Comparison of ENCODE assay signal across 8 cellular contexts in the genomic region with DNA sequence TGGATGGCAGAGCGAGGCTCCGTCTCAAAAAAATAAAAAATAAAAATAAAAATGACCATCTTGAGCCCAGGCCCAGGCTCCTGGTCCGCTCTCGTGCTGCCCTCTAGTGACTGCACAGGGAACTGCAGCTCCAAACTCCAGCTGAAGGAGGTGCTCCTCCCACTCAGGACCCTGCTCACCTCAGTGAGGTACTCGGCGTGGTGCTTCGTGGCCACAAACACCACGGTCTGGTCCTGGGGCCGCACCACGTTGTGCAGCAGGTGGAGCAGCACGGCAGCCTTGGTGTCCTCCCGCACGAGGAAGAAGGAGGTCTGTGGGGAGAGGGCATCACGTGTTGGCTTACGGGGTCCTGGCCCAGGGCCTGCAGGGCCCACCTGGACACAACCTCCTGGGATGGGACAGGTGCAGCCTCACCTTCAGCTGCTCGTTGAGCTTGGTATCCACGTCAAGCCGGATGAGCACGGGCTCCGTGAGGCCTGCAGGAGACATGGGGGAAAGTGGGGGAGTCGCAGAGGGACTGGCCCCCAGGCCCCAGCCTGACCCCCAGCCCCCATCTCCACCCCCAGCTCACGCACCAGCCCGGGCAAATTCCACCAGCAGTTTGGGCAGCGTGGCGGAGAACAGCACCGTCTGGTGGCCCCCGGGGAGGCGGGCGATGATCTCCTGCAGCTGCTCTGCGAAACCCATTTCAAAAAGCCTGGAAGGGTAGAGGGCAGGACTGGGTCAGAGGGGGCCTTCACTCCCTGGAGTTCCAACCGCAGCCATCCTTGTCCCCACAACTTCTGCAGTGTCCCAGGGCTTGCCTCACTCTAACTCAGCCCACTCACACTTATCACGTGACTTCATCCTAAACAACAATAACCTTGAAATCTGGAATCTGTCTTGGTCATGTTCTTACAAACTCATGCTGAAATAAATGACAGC. TPM values are rescaled to one million over a fixed set of nuclear protein-coding genes. Genes with fewer than 3 reads are reported as not detected.
DNase-seq lines count a peak whose midpoint lies in the region; ATAC-seq, FAIRE-seq and TF ChIP-seq lines count a peak whose summit lies in the region.

No MANE protein-coding gene starts in this region.

- peak; percentile 83 for FAIRE-seq in GM12892 (lab: Jason Lieb, UNC)

- no peak overlapping the region for H3K4me3 Mint-ChIP-seq in activated CD4-positive, alpha-beta memory T cell treated with anti-CD3 and anti-CD28 coated beads, Interleukin-2, amount 10 ng/mL, durations not matched to agents 7 days and 5 days

- peaks cover 2% of the 10 kb centered on the region for H3K4me1 Mint-ChIP-seq in activated CD4-positive, alpha-beta memory T cell treated with anti-CD3 and anti-CD28 coated beads, Interleukin-2, amount 10 ng/mL, durations not matched to agents 7 days and 5 days

- no peak for ATAC-seq in HG02970 (IDR thresholded peaks at IDR 0.05; ENCODE audit: low FRiP score, unreplicated experiment)

- TF ChIP-seq POLR2A in GM12892 (IDR thresholded peaks at IDR 0.05; ENCODE audit: low read depth, low read length): no peak

- POLR2A ChIA-PET in activated CD4-positive, alpha-beta memory T cell treated with anti-CD3 and anti-CD28 coated beads, Interleukin-2, amount 10 ng/mL, durations not matched to agents 7 days and 5 days (lab: Charles Lee): interaction anchor here (1.2 to 3.7 kb wide), 2 partner anchors 11 to 21 kb away, joined by 3 to 19 read pairs; a partner anchor contains a TSS

- peaks cover 5% of the 10 kb centered on the region for H3K9me3 Mint-ChIP-seq in activated CD4-positive, alpha-beta memory T cell treated with anti-CD3 and anti-CD28 coated beads, Interleukin-2, amount 10 ng/mL, durations not matched to agents 7 days and 5 days

- H3K27ac Mint-ChIP-seq in activated CD4-positive, alpha-beta memory T cell treated with anti-CD3 and anti-CD28 coated beads, Interleukin-2, amount 10 ng/mL, durations not matched to agents 7 days and 5 days: no peak overlapping the region

- DNase-seq in AG09319 (ENCODE audit: extremely low read depth, low read depth) (no peak), GM12892 (ENCODE audit: insufficient read length) (peak; percentile 94), NCI-H2107 treated with DMSO at 0.1 percent for 48 hours (lab: John Stamatoyannopoulos, UW; ENCODE audit: unreplicated experiment) (peak; percentile 27), middle frontal gyrus (ENCODE audit: extremely low spot score, low spot score) (peak; percentile 51)
- DNase-seq in activated CD4-positive, alpha-beta memory T cell treated with anti-CD3 and anti-CD28 coated beads, Interleukin-2, amount 10 ng/mL, durations not matched to agents 7 days and 5 days: peak; percentile 77
- peak; percentile 72 for DNase-seq in effector CD4-positive, alpha-beta T cell
- DNase-seq in stimulated activated CD8-positive, alpha-beta memory T cell treated with anti-CD3 and anti-CD28 coated beads, Interleukin-4, amount 100 ng/mL, for 48 hours: peak; percentile 93

- H3K36me3 Mint-ChIP-seq in activated CD4-positive, alpha-beta memory T cell treated with anti-CD3 and anti-CD28 coated beads, Interleukin-2, amount 10 ng/mL, durations not matched to agents 7 days and 5 days (ENCODE audit: low read depth): peaks cover 73% of the 10 kb centered on the region

- CTCF ChIA-PET in activated CD4-positive, alpha-beta memory T cell treated with anti-CD3 and anti-CD28 coated beads, Interleukin-2, amount 10 ng/mL, durations not matched to agents 7 days and 5 days (lab: Charles Lee): interaction anchor here (0.6 to 5.2 kb wide), 24 partner anchors 10 to 275 kb away, joined by 3 to 46 read pairs (median 4); a partner anchor contains a TSS

- TF ChIP-seq CTCF in AG09319 (IDR thresholded peaks at IDR 0.05; ENCODE audit: low read depth, low read length): peak; percentile 98

- no peaks in the 10 kb centered on the region for H3K27me3 Mint-ChIP-seq in activated CD4-positive, alpha-beta memory T cell treated with anti-CD3 and anti-CD28 coated beads, Interleukin-2, amount 10 ng/mL, durations not matched to agents 7 days and 5 days

RNA-seq across cellular contexts. Expression of a gene that starts 10.6 kb away (rescaled TPM):
- 27.4 TPM for polyA plus RNA-seq in GM12892 (2012; ENCODE audit: missing spikeins)
- 10 to 100 TPM; 55.6 to 57.6 TPM for total RNA-seq in activated CD4-positive, alpha-beta memory T cell treated with anti-CD3 and anti-CD28 coated beads, Interleukin-2, amount 10 ng/mL, durations not matched to agents 7 days and 5 days

RNA-seq across cellular contexts. Expression of a gene that starts 10.8 kb away (rescaled TPM):
- polyA plus RNA-seq in GM12892 (2012; ENCODE audit: missing spikeins): 10.5 TPM
- total RNA-seq in activated CD4-positive, alpha-beta memory T cell treated with anti-CD3 and anti-CD28 coated beads, Interleukin-2, amount 10 ng/mL, durations not matched to agents 7 days and 5 days: 10 to 100 TPM; 14.7 to 16.9 TPM

RNA-seq across cellular contexts. Expression of a gene that starts 25.2 kb away (rescaled TPM):
- polyA plus RNA-seq in GM12892 (2012; ENCODE audit: missing spikeins): 0.36 TPM
- total RNA-seq in activated CD4-positive, alpha-beta memory T cell treated with anti-CD3 and anti-CD28 coated beads, Interleukin-2, amount 10 ng/mL, durations not matched to agents 7 days and 5 days: under 1 TPM; 0.23 to 0.28 TPM

RNA-seq across cellular contexts. Expression of a gene that starts 39.2 kb away (rescaled TPM):
- 2.0 TPM for polyA plus RNA-seq in GM12892 (2012; ENCODE audit: missing spikeins)
- total RNA-seq in activated CD4-positive, alpha-beta memory T cell treated with anti-CD3 and anti-CD28 coated beads, Interleukin-2, amount 10 ng/mL, durations not matched to agents 7 days and 5 days: under 1 TPM; 0.10 to 0.35 TPM

RNA-seq across cellular contexts. Expression of a gene that starts 46.5 kb away (rescaled TPM):
- polyA plus RNA-seq in GM12892 (2012; ENCODE audit: missing spikeins): 23.5 TPM
- 10 to 100 TPM; 18.3 to 19.2 TPM for total RNA-seq in activated CD4-positive, alpha-beta memory T cell treated with anti-CD3 and anti-CD28 coated beads, Interleukin-2, amount 10 ng/mL, durations not matched to agents 7 days and 5 days
